32 cellular contexts compared by ENCODE assay signal in the genomic region with DNA sequence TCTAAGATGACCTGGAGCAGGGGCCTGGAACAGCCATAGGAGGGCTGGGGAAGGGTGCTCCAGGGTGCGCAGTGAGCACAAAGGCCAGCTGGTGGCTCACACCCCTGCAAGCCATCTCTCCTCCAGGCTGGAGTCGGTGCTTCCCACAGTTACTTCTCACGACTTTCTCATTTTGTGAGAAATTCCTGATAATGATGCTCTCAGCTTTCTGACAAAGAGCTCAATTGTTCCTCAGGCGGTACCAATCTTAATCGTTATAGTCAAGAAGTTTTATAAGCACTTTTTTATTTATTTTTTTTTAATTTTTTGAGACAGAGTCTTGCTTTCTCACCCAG. TPM values are rescaled to one million over a fixed set of nuclear protein-coding genes. Genes with fewer than 3 reads are reported as not detected.
"Had no signal": no experiment of that assay in that cellular context is flagged by ENCODE, and none has a peak within 500 bp of the region (broad histone marks: within the 10 kb centered on the region; RNA-seq: fewer than 3 reads in every experiment).

No MANE protein-coding gene starts in this region.

- H3K27me3 ChIP-seq: MG63 had no signal

- H3K36me3 Mint-ChIP-seq: activated CD8-positive, alpha-beta memory T cell treated with anti-CD3 and anti-CD28 coated beads, Interleukin-2, amount 10 ng/mL, durations not matched to agents 7 days and 5 days; activated naive CD4-positive, alpha-beta T cell treated with anti-CD3 and anti-CD28 coated beads, Interleukin-2, amount 10 ng/mL, durations not matched to agents 7 days and 5 days; activated naive CD8-positive, alpha-beta T cell; brain had no signal

- H3K36me3 ChIP-seq: MG63 had no signal

- H3K4me2 ChIP-seq: PC-9 had no signal

- H2AFZ ChIP-seq: PC-9 had no signal

- H3K4me3 ChIP-seq: MG63, PC-9 had no signal

- H3K27ac Mint-ChIP-seq: activated B cell treated with CpG ODN at 0.5 μM for 24 hours; activated CD4-positive, alpha-beta memory T cell treated with anti-CD3 and anti-CD28 coated beads, Interleukin-2, amount 10 ng/mL, durations not matched to agents 7 days and 5 days; activated CD8-positive, alpha-beta memory T cell treated with anti-CD3 and anti-CD28 coated beads, Interleukin-2, amount 10 ng/mL, durations not matched to agents 7 days and 5 days; activated naive CD4-positive, alpha-beta T cell treated with anti-CD3 and anti-CD28 coated beads, Interleukin-2, amount 10 ng/mL, durations not matched to agents 7 days and 5 days; activated naive CD8-positive, alpha-beta T cell; activated naive CD8-positive, alpha-beta T cell treated with anti-CD3 and anti-CD28 coated beads, Interleukin-2, amount 50 U/mL, for 24 hours had no signal

- H3K9me3 Mint-ChIP-seq: activated B cell treated with CpG ODN at 0.5 μM for 24 hours; activated CD4-positive, alpha-beta memory T cell treated with anti-CD3 and anti-CD28 coated beads, Interleukin-2, amount 10 ng/mL, durations not matched to agents 7 days and 5 days; activated naive CD4-positive, alpha-beta T cell treated with anti-CD3 and anti-CD28 coated beads, Interleukin-2, amount 10 ng/mL, durations not matched to agents 7 days and 5 days; activated naive CD8-positive, alpha-beta T cell treated with anti-CD3 and anti-CD28 coated beads, Interleukin-2, amount 50 U/mL, for 24 hours had no signal

- H3K9me3 ChIP-seq: MG63 had no signal

- H3K4me3 Mint-ChIP-seq: activated CD4-positive, alpha-beta memory T cell treated with anti-CD3 and anti-CD28 coated beads, Interleukin-2, amount 10 ng/mL, durations not matched to agents 7 days and 5 days; activated CD8-positive, alpha-beta memory T cell treated with anti-CD3 and anti-CD28 coated beads, Interleukin-2, amount 10 ng/mL, durations not matched to agents 7 days and 5 days; activated naive CD4-positive, alpha-beta T cell treated with anti-CD3 and anti-CD28 coated beads, Interleukin-2, amount 10 ng/mL, durations not matched to agents 7 days and 5 days; activated naive CD8-positive, alpha-beta T cell; activated naive CD8-positive, alpha-beta T cell treated with anti-CD3 and anti-CD28 coated beads, Interleukin-2, amount 50 U/mL, for 24 hours; brain had no signal

- H3K27ac ChIP-seq: PC-9, RWPE1, VCaP had no signal

- H3K27me3 Mint-ChIP-seq: brain had no signal

- DNase-seq: activated B cell treated with CpG ODN at 0.5 μM for 24 hours; activated CD4-positive, alpha-beta memory T cell treated with anti-CD3 and anti-CD28 coated beads, Interleukin-2, amount 10 ng/mL, durations not matched to agents 7 days and 5 days; activated CD4-positive, alpha-beta T cell treated with anti-CD3 and anti-CD28 coated beads for 48 hours; activated CD4-positive, CD25-positive, alpha-beta regulatory T cell treated with anti-CD3 and anti-CD28 coated beads, Interleukin-2, amount 50 U/mL, for 72 hours; activated CD8-positive, alpha-beta memory T cell treated with anti-CD3 and anti-CD28 coated beads for 24 hours; activated CD8-positive, alpha-beta memory T cell treated with anti-CD3 and anti-CD28 coated beads, Interleukin-2, amount 10 ng/mL, durations not matched to agents 7 days and 5 days; activated CD8-positive, alpha-beta memory T cell treated with anti-CD3 and anti-CD28 coated beads, Interleukin-2, amount 50 U/mL, for 48 hours; activated effector memory CD4-positive, alpha-beta T cell treated with Interleukin-2 at 50 U/mL for 16 hours; activated naive CD4-positive, alpha-beta T cell treated with anti-CD3 and anti-CD28 coated beads, Interleukin-2, amount 10 ng/mL, durations not matched to agents 7 days and 5 days; activated naive CD8-positive, alpha-beta T cell treated with anti-CD3 and anti-CD28 coated beads, Interleukin-2, amount 50 U/mL, for 24 hours; activated T-cell treated with anti-CD3 and anti-CD28 coated beads, Interleukin-2, amount 50 U/mL, for 48 hours; MG63; NCI-H1048; NCI-H1105 treated with DMSO at 0.1 percent for 48 hours; NCI-H1436; NCI-H1694; NCI-H1930; NCI-H2081 treated with DMSO at 0.1 percent for 48 hours; NCI-H345; NCI-H524 treated with DMSO at 0.1 percent for 48 hours; NK-92 treated with Interleukin-12 subunit alpha and Interleukin-12 subunit beta, amount 100 ng/mL, for 24 hours; PC-9; SW 1271; T-helper 1 cell; T-helper 2 cell; T-helper 9 cell had no signal

RNA-seq across cellular contexts. Expression of gene JAKMIP1, which starts 57.6 kb away (rescaled TPM):
- total RNA-seq: bronchial epithelial cell, PC-9, Right ventricle myocardium inferior had no signal
